ENCODE assay signal across 8 cellular contexts in the genomic region with DNA sequence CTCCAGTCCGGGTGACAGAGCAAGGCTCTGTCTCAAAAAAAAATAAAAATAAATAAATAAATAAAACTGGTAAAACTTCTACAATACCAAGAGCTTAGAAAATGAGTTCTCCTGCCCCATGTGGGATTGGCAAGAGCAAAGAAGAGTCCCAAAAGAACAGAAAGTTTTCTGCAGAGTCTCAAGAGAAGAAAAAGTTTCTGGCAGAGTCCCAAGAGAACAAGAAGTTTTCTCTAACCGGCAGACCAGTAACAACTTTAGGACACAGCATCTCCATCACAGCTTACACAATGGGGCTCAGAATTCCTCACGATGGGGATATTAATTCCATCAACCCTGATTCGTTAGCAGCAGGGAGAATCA. TPM values are rescaled to one million over a fixed set of nuclear protein-coding genes. Genes with fewer than 3 reads are reported as not detected.
DNase-seq lines count a peak whose midpoint lies in the region; ATAC-seq, FAIRE-seq and TF ChIP-seq lines count a peak whose summit lies in the region.

No MANE protein-coding gene starts in this region.

- peaks cover 0 to 9% of the 10 kb centered on the region in 2 experiments; a peak in 1 of 4 replicates for H3K36me3 ChIP-seq in GM12878 (ENCODE audit: control insufficient read depth in 2 of 2, insufficient read depth in 2 of 2, low read length in 1 of 2)
- peaks cover 10 to 16% of the 10 kb centered on the region in 2 experiments for H3K36me3 ChIP-seq in mesenchymal stem cell (ENCODE audit: control insufficient read depth in 1 of 2, insufficient read depth in 2 of 2, low read depth in 1 of 2, low read length in 2 of 2)
- no peaks in the 10 kb centered on the region for H3K36me3 ChIP-seq in transverse colon

- no peak overlapping the region for H2BK15ac ChIP-seq in mesenchymal stem cell (ENCODE audit: low read depth, poor library complexity, severe bottlenecking)

- H2AFZ ChIP-seq in GM12878 (ENCODE audit: control insufficient read depth, low read depth, low read length) = peak overlapping the region; percentile 95; the same call in 1 of the 2 replicates
- H2AFZ ChIP-seq in mesenchymal stem cell (ENCODE audit: low read depth, low read length) = no peak overlapping the region

- H3K27me3 ChIP-seq in GM12878 (replicated peaks in 1 of 2; ENCODE audit: control insufficient read depth in 2 of 2, insufficient read depth in 2 of 2, low read length in 1 of 2) = no peaks in the 10 kb centered on the region
- H3K27me3 ChIP-seq in mesenchymal stem cell (ENCODE audit: control insufficient read depth in 1 of 2, insufficient read depth in 1 of 2, low read length in 2 of 2) = peaks cover 4 to 7% of the 10 kb centered on the region in 2 experiments
- no peaks in the 10 kb centered on the region for H3K27me3 ChIP-seq in transverse colon

- no peak overlapping the region for H2AK5ac ChIP-seq in mesenchymal stem cell (ENCODE audit: low read length, severe bottlenecking)

- POLR2A ChIA-PET in GM12878 (lab: Charles Lee) = interaction anchor here (1.4 kb wide), 1 partner anchor 226 kb away, joined by 3 read pairs; no protein-coding TSS in a partner anchor

- no peak overlapping the region for H3K27ac Mint-ChIP-seq in activated T-cell treated with anti-CD3 and anti-CD28 coated beads, Interleukin-2, amount 50 U/mL, for 72 hours

- H3K4me3 ChIP-seq in GM12878 = peak overlapping the region; percentile 99
- peak overlapping the region in 1 of 2 experiments; percentile 86 for H3K4me3 ChIP-seq in mesenchymal stem cell (ENCODE audit: insufficient read depth in 1 of 2, low read depth in 1 of 2, low read length in 2 of 2)
- H3K4me3 ChIP-seq in transverse colon = peak overlapping the region in 3 of 4 donors; percentile 54 to 72 (median 61)

- no peak for TF ChIP-seq RAD21 in GM12878 (IDR thresholded peaks at IDR 0.05; ENCODE audit: insufficient read depth, low read depth, low read length)

- TF ChIP-seq CTCF in GM12878 (IDR thresholded peaks at IDR 0.05 in 2 of 3, conservative IDR thresholded peaks at IDR 0.05 in 1 of 3; ENCODE audit: control insufficient read depth in 2 of 3, extremely low read depth in 1 of 3, insufficient read depth in 1 of 3, low read depth in 3 of 3, low read length in 3 of 3) = no peak
- TF ChIP-seq CTCF in transverse colon (IDR thresholded peaks at IDR 0.05) = no peak

- in situ Hi-C loops in GM12878 (cut with MboI) (no loop called here), transverse colon (cut with MboI; ENCODE audit: low pct_ligation_motif_present in 1 of 4, low pct_unique_long_range_greater_than_20kb in 1 of 4, low sequenced_read_pairs in 3 of 4) (no loop called here)

- H3K4me2 ChIP-seq in GM12878 (ENCODE audit: control insufficient read depth, insufficient read depth) (peak overlapping the region; percentile 95), mesenchymal stem cell (ENCODE audit: low read length, poor library complexity, severe bottlenecking) (no peak overlapping the region)

- TF ChIP-seq EP300 in GM12878 (IDR thresholded peaks at IDR 0.05; ENCODE audit: borderline replicate concordance in 1 of 2, control insufficient read depth in 1 of 2, low read depth in 2 of 2, low read length in 2 of 2) = no peak
- TF ChIP-seq EP300 in transverse colon (IDR thresholded peaks at IDR 0.05; ENCODE audit: low read depth) = no peak

- no peak overlapping the region for H3K14ac ChIP-seq in mesenchymal stem cell (ENCODE audit: low read length in 2 of 2)

- SMC1A ChIA-PET in GM12878 (lab: Charles Lee; ENCODE audit: uncharacterized antibody, unreplicated experiment) = interaction anchor here (0.9 to 1.3 kb wide), 3 partner anchors 47 to 364 kb away, joined by 3 to 4 read pairs (median 3); no protein-coding TSS in a partner anchor

- CTCF ChIA-PET in GM12878 (lab: Yijun Ruan, JAX) = interaction anchor here (0.6 to 2.4 kb wide), 5 partner anchors 11 to 165 kb away, joined by 3 to 14 read pairs (median 4); no protein-coding TSS in a partner anchor

- H3K79me1 ChIP-seq in mesenchymal stem cell (replicated peaks; ENCODE audit: low read length, poor library complexity, severe bottlenecking) = peaks cover 17% of the 10 kb centered on the region

- H2BK12ac ChIP-seq in mesenchymal stem cell (ENCODE audit: low read length in 2 of 2) = no peak overlapping the region

- H3K9ac ChIP-seq in GM12878 (ENCODE audit: control insufficient read depth, insufficient read depth, low read length) (peak overlapping the region; percentile 72), mesenchymal stem cell (ENCODE audit: low read length) (peak overlapping the region; percentile 86)

- no peak for DNase-seq in activated T-cell treated with anti-CD3 and anti-CD28 coated beads, Interleukin-2, amount 50 U/mL, for 72 hours
- DNase-seq in activated T-cell treated with anti-CD3 and anti-CD28 coated beads, Interleukin-2, amount 50 U/mL, for 1 hour = no peak
- DNase-seq in GM12878 (ENCODE audit: low read depth, low spot score) = no peak
- no peak for DNase-seq in mesenchymal stem cell
- DNase-seq in transverse colon = no peak
- DNase-seq in NCI-H1417 treated with DMSO at 0.1 percent for 48 hours (lab: John Stamatoyannopoulos, UW) = no peak

- peaks cover 14% of the 10 kb centered on the region for H3K27me3 Mint-ChIP-seq in activated T-cell treated with anti-CD3 and anti-CD28 coated beads, Interleukin-2, amount 50 U/mL, for 72 hours (ENCODE audit: low read depth)

- intact Hi-C loops in GM12878 (cut with micrococcal nuclease; ENCODE audit: unreplicated experiment) (loop anchor here (5.0 kb wide), 2 partner anchors 66 to 364 kb away; no protein-coding TSS in a partner anchor), transverse colon (cut with DNase I; ENCODE audit: low total_unique reads) (no loop called here)

- H2BK120ac ChIP-seq in mesenchymal stem cell (ENCODE audit: low read depth, low read length) = no peak overlapping the region

- H3K79me2 ChIP-seq in GM12878 (ENCODE audit: control insufficient read depth, insufficient read depth, low read length) = peaks cover 15% of the 10 kb centered on the region

- 40% methylated on average over 4 of the region's 4 CpGs for WGBS in GM12878 (ENCODE audit: insufficient coverage, insufficient replicate concordance, low lambda C conversion rate, missing lambda C conversion rate)
- WGBS in mesenchymal stem cell = 80% methylated on average over 3 of the region's 4 CpGs
- WGBS in transverse colon (ENCODE audit: low coverage in 1 of 2), 2 donors = 17 to 42% methylated on average over 1 to 4 of the region's 4 CpGs

- peaks cover 31% of the 10 kb centered on the region for H3K4me1 Mint-ChIP-seq in activated T-cell treated with anti-CD3 and anti-CD28 coated beads, Interleukin-2, amount 50 U/mL, for 72 hours (ENCODE audit: low read depth)

- no peak overlapping the region for H4K8ac ChIP-seq in mesenchymal stem cell (ENCODE audit: low read length)

- RAD21 ChIA-PET in GM12878 (lab: Charles Lee; ENCODE audit: unreplicated experiment) = interaction anchor here (0.9 to 2.0 kb wide), 4 partner anchors 66 to 364 kb away, joined by 4 to 6 read pairs (median 4); a partner anchor contains a TSS

- peak overlapping the region; percentile 95 to 99 for H3K4me3 Mint-ChIP-seq in activated T-cell treated with anti-CD3 and anti-CD28 coated beads, Interleukin-2, amount 50 U/mL, for 72 hours

- BruUV-seq in GM12878 (replicated peaks; lab: Mats Ljungman, UMichigan) = no TSS peak

- H3K4me1 ChIP-seq in GM12878 (ENCODE audit: control insufficient read depth, insufficient read depth, low read length) (peaks cover 7% of the 10 kb centered on the region; the same call in 1 of the 2 replicates), mesenchymal stem cell (ENCODE audit: control insufficient read depth, insufficient read depth, low read depth, low read length) (peaks cover 6% of the 10 kb centered on the region), transverse colon (peaks cover 4 to 31% (median 17%) of the 10 kb centered on the region in 4 donors)

- FAIRE-seq in GM12878 (lab: Jason Lieb, UNC) = no peak

- H3K27ac ChIP-seq in GM12878 (ENCODE audit: control insufficient read depth, insufficient read depth) (peak overlapping the region; percentile 68; the same call in 1 of the 2 replicates), mesenchymal stem cell (ENCODE audit: low read length, poor library complexity, severe bottlenecking) (no peak overlapping the region), transverse colon (peak overlapping the region; percentile 64 to 83 (median 72))

- H4K91ac ChIP-seq in mesenchymal stem cell (ENCODE audit: low read length) = no peak overlapping the region

- H3K9me3 Mint-ChIP-seq in activated T-cell treated with anti-CD3 and anti-CD28 coated beads, Interleukin-2, amount 50 U/mL, for 72 hours = no peaks in the 10 kb centered on the region

- TF ChIP-seq POLR2A in GM12878 (IDR thresholded peaks at IDR 0.05; ENCODE audit: low read depth, low read length) = no peak
- TF ChIP-seq POLR2A in transverse colon (IDR thresholded peaks at IDR 0.05) = no peak

- H3K23ac ChIP-seq in mesenchymal stem cell (ENCODE audit: low read length in 2 of 2) = no peak overlapping the region

- no peak overlapping the region for H3K18ac ChIP-seq in mesenchymal stem cell (ENCODE audit: low read depth in 1 of 2, low read length in 2 of 2)

- H4K20me1 ChIP-seq in GM12878 (ENCODE audit: control insufficient read depth, insufficient read depth) = no peaks in the 10 kb centered on the region

- peaks cover 0 to 7% of the 10 kb centered on the region in 2 donors for H3K36me3 Mint-ChIP-seq in activated T-cell treated with anti-CD3 and anti-CD28 coated beads, Interleukin-2, amount 50 U/mL, for 72 hours (ENCODE audit: insufficient read depth in 2 of 2)

- H3K9me3 ChIP-seq in GM12878 (replicated peaks; ENCODE audit: control insufficient read depth, insufficient read depth, low read length) (no peaks in the 10 kb centered on the region), mesenchymal stem cell (ENCODE audit: control insufficient read depth, low read length) (no peaks in the 10 kb centered on the region), transverse colon (no peaks in the 10 kb centered on the region)

- ATAC-seq in activated T-cell treated with anti-CD3 and anti-CD28 coated beads, Interleukin-2, amount 50 U/mL, for 72 hours (replicated peaks in 1 of 2) = no peak
- no peak for ATAC-seq in GM12878
- ATAC-seq in HG02885 (IDR thresholded peaks at IDR 0.05; ENCODE audit: poor library complexity, unreplicated experiment) = no peak
- no peak for ATAC-seq in GM18868 (IDR thresholded peaks at IDR 0.05; ENCODE audit: unreplicated experiment)

- no peak overlapping the region for H3K4ac ChIP-seq in mesenchymal stem cell (ENCODE audit: low read depth in 1 of 2, low read length in 2 of 2)

- H2BK5ac ChIP-seq in mesenchymal stem cell (ENCODE audit: low read depth, low read length, poor library complexity, severe bottlenecking) = no peak overlapping the region

RNA-seq across cellular contexts. Expression of a gene that starts 1.1 kb away (rescaled TPM):
- total RNA-seq in activated T-cell treated with anti-CD3 and anti-CD28 coated beads, Interleukin-2, amount 50 U/mL, for 72 hours = 10 to 100 TPM; 21.5 to 26.4 TPM
- total RNA-seq in GM12878 (2013; cell fraction: nucleolus; rRNA removed) = 72.4 and 88.7 TPM in 2 replicates
- total RNA-seq in GM12878 (2014; rRNA removed) = 14.1 and 14.2 TPM in 2 replicates
- total RNA-seq in GM12878 (2014; rRNA removed; fragmentation: Illumina TruSeq; extraction: Trizol) = 13.9 and 15.2 TPM in 2 replicates
- 22.1 and 23.8 TPM in 2 replicates for total RNA-seq in GM12878 (2021)
- 9.2 TPM for polyA plus RNA-seq in GM12878 (2011; ENCODE audit: low read depth)
- polyA plus RNA-seq in GM12878 (2011; rRNA removed) = 12.3 and 13.6 TPM in 2 replicates
- polyA plus RNA-seq in GM12878 (2011; cell fraction: cytosol; rRNA removed) = 15.3 and 17.4 TPM in 2 replicates
- polyA plus RNA-seq in GM12878 (2011; cell fraction: nucleus; rRNA removed) = 11.4 and 19.5 TPM in 2 replicates
- polyA plus RNA-seq in GM12878 (2012) = 8.4 and 11.3 TPM in 2 replicates
- polyA plus RNA-seq in GM12878 (2014; fragmentation: Illumina TruSeq; extraction: Trizol) = 8.2 and 10.9 TPM in 2 replicates
- polyA plus RNA-seq in GM12878 (2014; fragmentation: Nextera tagmentation; extraction: Ambion mirVana) = 10 to 100 TPM in 1 of 2 experiments, 1 to 10 TPM in 1; 8.6 to 11.7 TPM
- polyA plus RNA-seq in GM12878 (2014; rRNA removed) = 10.6 and 16.6 TPM in 2 replicates
- polyA plus RNA-seq in GM12878 (2016; fragmentation: Nextera tagmentation; extraction: Ambion mirVana) = 10 to 100 TPM; 16.3 to 18.6 TPM
- polyA minus RNA-seq in GM12878 (2011; rRNA and poly(A)+ RNA removed) = 35.9 and 58.5 TPM in 2 replicates
- polyA minus RNA-seq in GM12878 (2011; cell fraction: cytosol; rRNA and poly(A)+ RNA removed) = 5.3 and 9.4 TPM in 2 replicates
- 27.7 and 63.9 TPM in 2 replicates for polyA minus RNA-seq in GM12878 (2011; cell fraction: nucleus; rRNA and poly(A)+ RNA removed)
- polyA plus RNA-seq in mesenchymal stem cell (2013, experiment 1 of 2) = 13.4 TPM
- polyA plus RNA-seq in mesenchymal stem cell (2013, experiment 2 of 2) = 12.8 TPM
- 10 to 100 TPM; 20.7 to 49.7 (median 33.3) TPM for total RNA-seq in transverse colon
